7 cellular contexts compared by ENCODE assay signal in genomic region chr2:87455209-87455842, GRCh38.
A peak's percentile ranks its signal among the peaks of the same experiment; 100 is the strongest.
DNase-seq lines count a peak whose midpoint lies in the region; ATAC-seq, FAIRE-seq and TF ChIP-seq lines count a peak whose summit lies in the region.
"Not testable (repeated sequence)": the region's sequence is repeated elsewhere in the genome, so short reads cannot be mapped to it uniquely, and the experiment has no call there.

No MANE protein-coding gene starts in this region.

- H3K9me3 ChIP-seq in left ventricle myocardium inferior (replicated peaks); osteoblast (ENCODE audit: low read depth, low read length): not testable (repeated sequence)

- peaks cover 17% of the 10 kb centered on the region for H3K79me2 ChIP-seq in osteoblast (ENCODE audit: insufficient read depth, low read length)

- not testable (repeated sequence) for TF ChIP-seq CTCF in brain microvascular endothelial cell (IDR thresholded peaks at IDR 0.05; ENCODE audit: low read depth, low read length, missing control alignments); left ventricle myocardium inferior (IDR thresholded peaks at IDR 0.05; ENCODE audit: borderline replicate concordance); osteoblast (IDR thresholded peaks at IDR 0.05; ENCODE audit: extremely low read depth, low read depth, low read length)

- intact Hi-C loops in left ventricle myocardium inferior (cut with micrococcal nuclease) = not testable (repeated sequence)

- ATAC-seq in GM18519 (IDR thresholded peaks at IDR 0.05; ENCODE audit: low FRiP score, unreplicated experiment) = peak; percentile 32
- ATAC-seq in HG03378 (IDR thresholded peaks at IDR 0.05; ENCODE audit: unreplicated experiment) = peak; percentile 48
- peak; percentile 51 to 70 (median 60) for ATAC-seq in T-cell (replicated peaks in 1 of 4)

- H4K20me1 ChIP-seq in osteoblast (ENCODE audit: insufficient read depth, low read length) = not testable (repeated sequence)

- in situ Hi-C loops in brain microvascular endothelial cell (cut with HindIII; ENCODE audit: low pct_ligation_motif_present, low sequenced_read_pairs) = not testable (repeated sequence)

- peak overlapping the region; percentile 60 for H3K4me2 ChIP-seq in osteoblast (ENCODE audit: insufficient read depth, low read length)

- not testable (repeated sequence) for H3K36me3 ChIP-seq in brain microvascular endothelial cell (replicated peaks); left ventricle myocardium inferior; osteoblast (ENCODE audit: insufficient read depth, low read length)

- not testable (repeated sequence) for H3K36me3 Mint-ChIP-seq in T-cell

- H3K27ac Mint-ChIP-seq in T-cell = peak overlapping the region in 1 of 2 donors; percentile 59

- peak overlapping the region in 2 of 3 donors; percentile 45 to 72 for H3K4me3 Mint-ChIP-seq in T-cell

- POLR2A ChIA-PET in T-cell (lab: Charles Lee) = not testable (repeated sequence)

- H3K4me3 ChIP-seq in brain microvascular endothelial cell (ENCODE audit: low read depth, low read length) (peak overlapping the region; percentile 57), left ventricle myocardium inferior (peak overlapping the region; percentile 61), osteoblast (ENCODE audit: insufficient read depth, low read length) (peak overlapping the region; percentile 64)

- not testable (repeated sequence) for DNase-seq in H54 (ENCODE audit: insufficient read length, low spot score); T-cell; brain microvascular endothelial cell; left ventricle myocardium inferior; osteoblast (ENCODE audit: insufficient read length, low spot score, missing footprints)

- H2AFZ ChIP-seq in osteoblast (ENCODE audit: low read length) = not testable (repeated sequence)

- CTCF ChIA-PET in T-cell (lab: Charles Lee) = not testable (repeated sequence)

- H3K4me1 Mint-ChIP-seq in T-cell = peaks cover 0 to 31% (median 0%) of the 10 kb centered on the region in 3 donors

- not testable (repeated sequence) for H3K9me3 Mint-ChIP-seq in T-cell

- TF ChIP-seq POLR2A in H54 (IDR thresholded peaks at IDR 0.05; ENCODE audit: low read depth, low read length) = not testable (repeated sequence)

- not testable (repeated sequence) for H3K27ac ChIP-seq in brain microvascular endothelial cell
- H3K27ac ChIP-seq in left ventricle myocardium inferior (replicated peaks) = peak overlapping the region; percentile 79
- H3K27ac ChIP-seq in osteoblast (ENCODE audit: low read depth, low read length) = peak overlapping the region; percentile 85

- H3K4me1 ChIP-seq in left ventricle myocardium inferior (peaks cover 18% of the 10 kb centered on the region), osteoblast (ENCODE audit: insufficient read depth, low read length) (peaks cover 27% of the 10 kb centered on the region)

- not testable (repeated sequence) for H3K27me3 Mint-ChIP-seq in T-cell

- FAIRE-seq in H54 (lab: Jason Lieb, UNC) = peak; percentile 86

- H3K27me3 ChIP-seq in brain microvascular endothelial cell (replicated peaks); left ventricle myocardium inferior (ENCODE audit: low read depth); osteoblast (ENCODE audit: insufficient read depth, low read length): not testable (repeated sequence)
